ENCODE assay signal across 1 cellular context in the genomic region with DNA sequence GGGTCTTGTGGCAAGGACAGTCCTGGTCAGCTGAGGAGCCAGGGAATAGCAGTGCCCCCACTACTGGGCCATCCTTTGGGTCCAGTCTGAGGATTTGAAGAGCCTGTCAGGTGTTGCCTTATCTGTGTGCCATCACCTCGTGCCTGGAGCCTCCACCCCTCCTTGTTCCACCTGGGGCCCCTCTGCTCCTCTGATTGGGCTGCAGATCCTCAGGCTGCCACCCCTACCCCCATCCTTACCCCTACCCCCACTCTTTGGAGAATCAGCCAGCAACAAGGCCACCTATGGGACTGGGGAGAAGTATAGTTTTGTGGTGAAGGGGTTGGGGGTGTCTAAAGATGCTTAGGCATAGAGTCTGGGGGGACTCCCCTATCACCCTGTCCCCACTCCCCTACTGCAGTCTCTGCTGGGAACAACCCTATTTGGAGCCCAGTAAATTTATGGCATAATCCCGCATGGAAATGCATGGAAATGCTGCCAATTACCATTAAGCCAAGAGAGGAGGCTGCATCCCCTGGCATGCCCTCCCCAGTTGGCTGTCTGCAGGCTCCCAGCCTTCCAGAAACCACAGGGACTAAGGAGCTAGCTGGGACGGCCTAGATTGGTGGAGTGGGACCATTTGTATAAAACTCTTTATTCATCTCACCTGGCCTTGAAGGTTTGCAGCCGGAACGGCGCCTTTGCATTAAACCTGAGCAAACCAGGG.
TF ChIP-seq lines count a peak whose summit lies in the region.

No MANE protein-coding gene starts in this region.

TF ChIP-seq in H1, 55 proteins besides CTCF, POLR2A, EP300 and RAD21 (continued from another document):
- TF ChIP-seq, protein P1, sequence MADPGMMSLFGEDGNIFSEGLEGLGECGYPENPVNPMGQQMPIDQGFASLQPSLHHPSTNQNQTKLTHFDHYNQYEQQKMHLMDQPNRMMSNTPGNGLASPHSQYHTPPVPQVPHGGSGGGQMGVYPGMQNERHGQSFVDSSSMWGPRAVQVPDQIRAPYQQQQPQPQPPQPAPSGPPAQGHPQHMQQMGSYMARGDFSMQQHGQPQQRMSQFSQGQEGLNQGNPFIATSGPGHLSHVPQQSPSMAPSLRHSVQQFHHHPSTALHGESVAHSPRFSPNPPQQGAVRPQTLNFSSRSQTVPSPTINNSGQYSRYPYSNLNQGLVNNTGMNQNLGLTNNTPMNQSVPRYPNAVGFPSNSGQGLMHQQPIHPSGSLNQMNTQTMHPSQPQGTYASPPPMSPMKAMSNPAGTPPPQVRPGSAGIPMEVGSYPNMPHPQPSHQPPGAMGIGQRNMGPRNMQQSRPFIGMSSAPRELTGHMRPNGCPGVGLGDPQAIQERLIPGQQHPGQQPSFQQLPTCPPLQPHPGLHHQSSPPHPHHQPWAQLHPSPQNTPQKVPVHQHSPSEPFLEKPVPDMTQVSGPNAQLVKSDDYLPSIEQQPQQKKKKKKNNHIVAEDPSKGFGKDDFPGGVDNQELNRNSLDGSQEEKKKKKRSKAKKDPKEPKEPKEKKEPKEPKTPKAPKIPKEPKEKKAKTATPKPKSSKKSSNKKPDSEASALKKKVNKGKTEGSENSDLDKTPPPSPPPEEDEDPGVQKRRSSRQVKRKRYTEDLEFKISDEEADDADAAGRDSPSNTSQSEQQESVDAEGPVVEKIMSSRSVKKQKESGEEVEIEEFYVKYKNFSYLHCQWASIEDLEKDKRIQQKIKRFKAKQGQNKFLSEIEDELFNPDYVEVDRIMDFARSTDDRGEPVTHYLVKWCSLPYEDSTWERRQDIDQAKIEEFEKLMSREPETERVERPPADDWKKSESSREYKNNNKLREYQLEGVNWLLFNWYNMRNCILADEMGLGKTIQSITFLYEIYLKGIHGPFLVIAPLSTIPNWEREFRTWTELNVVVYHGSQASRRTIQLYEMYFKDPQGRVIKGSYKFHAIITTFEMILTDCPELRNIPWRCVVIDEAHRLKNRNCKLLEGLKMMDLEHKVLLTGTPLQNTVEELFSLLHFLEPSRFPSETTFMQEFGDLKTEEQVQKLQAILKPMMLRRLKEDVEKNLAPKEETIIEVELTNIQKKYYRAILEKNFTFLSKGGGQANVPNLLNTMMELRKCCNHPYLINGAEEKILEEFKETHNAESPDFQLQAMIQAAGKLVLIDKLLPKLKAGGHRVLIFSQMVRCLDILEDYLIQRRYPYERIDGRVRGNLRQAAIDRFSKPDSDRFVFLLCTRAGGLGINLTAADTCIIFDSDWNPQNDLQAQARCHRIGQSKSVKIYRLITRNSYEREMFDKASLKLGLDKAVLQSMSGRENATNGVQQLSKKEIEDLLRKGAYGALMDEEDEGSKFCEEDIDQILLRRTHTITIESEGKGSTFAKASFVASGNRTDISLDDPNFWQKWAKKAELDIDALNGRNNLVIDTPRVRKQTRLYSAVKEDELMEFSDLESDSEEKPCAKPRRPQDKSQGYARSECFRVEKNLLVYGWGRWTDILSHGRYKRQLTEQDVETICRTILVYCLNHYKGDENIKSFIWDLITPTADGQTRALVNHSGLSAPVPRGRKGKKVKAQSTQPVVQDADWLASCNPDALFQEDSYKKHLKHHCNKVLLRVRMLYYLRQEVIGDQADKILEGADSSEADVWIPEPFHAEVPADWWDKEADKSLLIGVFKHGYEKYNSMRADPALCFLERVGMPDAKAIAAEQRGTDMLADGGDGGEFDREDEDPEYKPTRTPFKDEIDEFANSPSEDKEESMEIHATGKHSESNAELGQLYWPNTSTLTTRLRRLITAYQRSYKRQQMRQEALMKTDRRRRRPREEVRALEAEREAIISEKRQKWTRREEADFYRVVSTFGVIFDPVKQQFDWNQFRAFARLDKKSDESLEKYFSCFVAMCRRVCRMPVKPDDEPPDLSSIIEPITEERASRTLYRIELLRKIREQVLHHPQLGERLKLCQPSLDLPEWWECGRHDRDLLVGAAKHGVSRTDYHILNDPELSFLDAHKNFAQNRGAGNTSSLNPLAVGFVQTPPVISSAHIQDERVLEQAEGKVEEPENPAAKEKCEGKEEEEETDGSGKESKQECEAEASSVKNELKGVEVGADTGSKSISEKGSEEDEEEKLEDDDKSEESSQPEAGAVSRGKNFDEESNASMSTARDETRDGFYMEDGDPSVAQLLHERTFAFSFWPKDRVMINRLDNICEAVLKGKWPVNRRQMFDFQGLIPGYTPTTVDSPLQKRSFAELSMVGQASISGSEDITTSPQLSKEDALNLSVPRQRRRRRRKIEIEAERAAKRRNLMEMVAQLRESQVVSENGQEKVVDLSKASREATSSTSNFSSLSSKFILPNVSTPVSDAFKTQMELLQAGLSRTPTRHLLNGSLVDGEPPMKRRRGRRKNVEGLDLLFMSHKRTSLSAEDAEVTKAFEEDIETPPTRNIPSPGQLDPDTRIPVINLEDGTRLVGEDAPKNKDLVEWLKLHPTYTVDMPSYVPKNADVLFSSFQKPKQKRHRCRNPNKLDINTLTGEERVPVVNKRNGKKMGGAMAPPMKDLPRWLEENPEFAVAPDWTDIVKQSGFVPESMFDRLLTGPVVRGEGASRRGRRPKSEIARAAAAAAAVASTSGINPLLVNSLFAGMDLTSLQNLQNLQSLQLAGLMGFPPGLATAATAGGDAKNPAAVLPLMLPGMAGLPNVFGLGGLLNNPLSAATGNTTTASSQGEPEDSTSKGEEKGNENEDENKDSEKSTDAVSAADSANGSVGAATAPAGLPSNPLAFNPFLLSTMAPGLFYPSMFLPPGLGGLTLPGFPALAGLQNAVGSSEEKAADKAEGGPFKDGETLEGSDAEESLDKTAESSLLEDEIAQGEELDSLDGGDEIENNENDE (IDR thresholded peaks at IDR 0.05; ENCODE audit: insufficient replicate concordance, low read length) = no peak
- no peak for TF ChIP-seq KDM1A (IDR thresholded peaks at IDR 0.05; ENCODE audit: borderline replicate concordance, low read length)
- no peak for TF ChIP-seq FOSL1 (IDR thresholded peaks at IDR 0.05; ENCODE audit: insufficient read depth, low read depth, low read length)
- TF ChIP-seq, protein P2, sequence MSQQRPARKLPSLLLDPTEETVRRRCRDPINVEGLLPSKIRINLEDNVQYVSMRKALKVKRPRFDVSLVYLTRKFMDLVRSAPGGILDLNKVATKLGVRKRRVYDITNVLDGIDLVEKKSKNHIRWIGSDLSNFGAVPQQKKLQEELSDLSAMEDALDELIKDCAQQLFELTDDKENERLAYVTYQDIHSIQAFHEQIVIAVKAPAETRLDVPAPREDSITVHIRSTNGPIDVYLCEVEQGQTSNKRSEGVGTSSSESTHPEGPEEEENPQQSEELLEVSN (IDR thresholded peaks at IDR 0.05) = no peak
- no peak for TF ChIP-seq SP4 (IDR thresholded peaks at IDR 0.05; ENCODE audit: low read length)
- no peak for TF ChIP-seq RXRA (IDR thresholded peaks at IDR 0.05; ENCODE audit: insufficient read depth, low read depth, low read length)
- TF ChIP-seq, protein P3, sequence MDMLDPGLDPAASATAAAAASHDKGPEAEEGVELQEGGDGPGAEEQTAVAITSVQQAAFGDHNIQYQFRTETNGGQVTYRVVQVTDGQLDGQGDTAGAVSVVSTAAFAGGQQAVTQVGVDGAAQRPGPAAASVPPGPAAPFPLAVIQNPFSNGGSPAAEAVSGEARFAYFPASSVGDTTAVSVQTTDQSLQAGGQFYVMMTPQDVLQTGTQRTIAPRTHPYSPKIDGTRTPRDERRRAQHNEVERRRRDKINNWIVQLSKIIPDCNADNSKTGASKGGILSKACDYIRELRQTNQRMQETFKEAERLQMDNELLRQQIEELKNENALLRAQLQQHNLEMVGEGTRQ (IDR thresholded peaks at IDR 0.05; ENCODE audit: low read length) = no peak
- no peak for TF ChIP-seq SIX5 (IDR thresholded peaks at IDR 0.05; ENCODE audit: low read depth, low read length)
